Comparison of ENCODE assay signal across 9 cellular contexts in the genomic region with DNA sequence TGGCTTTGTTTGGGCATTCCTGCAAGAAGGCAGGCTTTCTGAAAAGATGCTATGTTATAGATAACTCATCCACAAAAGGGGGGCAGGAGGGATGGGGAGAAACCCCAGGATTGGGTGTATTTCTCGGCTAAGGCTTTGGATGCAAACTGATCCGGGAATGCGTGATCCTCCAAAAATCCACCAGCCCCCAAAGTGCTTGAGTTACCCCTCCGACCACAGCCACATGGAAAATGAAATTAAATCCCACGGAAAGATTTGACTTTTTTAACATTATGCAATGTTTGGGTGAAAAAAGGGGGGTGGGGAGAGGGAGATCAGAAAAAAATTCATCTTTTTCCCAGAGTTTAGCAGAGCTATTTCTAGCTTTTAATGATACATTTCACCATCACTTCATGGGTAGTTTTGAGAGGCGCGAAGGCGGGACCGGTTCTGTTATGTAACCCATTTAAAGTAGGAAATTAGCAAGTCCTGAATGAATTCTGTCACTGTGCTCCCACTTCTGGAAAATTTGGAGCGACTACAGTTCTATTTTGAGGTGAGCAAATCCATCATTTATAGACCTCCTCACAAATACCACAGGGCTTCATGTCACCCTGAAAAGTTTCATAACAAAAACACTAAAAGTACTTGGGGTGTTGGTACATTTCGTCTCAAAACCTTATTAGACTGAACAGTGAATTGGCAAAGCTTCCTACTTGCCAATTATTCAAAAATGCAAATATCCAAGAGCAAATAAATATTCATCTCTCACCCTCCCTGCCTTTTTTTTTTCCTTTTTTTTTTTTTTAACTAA. TPM values are rescaled to one million over a fixed set of nuclear protein-coding genes. Genes with fewer than 3 reads are reported as not detected.
DNase-seq lines count a peak whose midpoint lies in the region; ATAC-seq and TF ChIP-seq lines count a peak whose summit lies in the region.
"Had no signal": no experiment of that assay in that cellular context is flagged by ENCODE, and none has a peak within 500 bp of the region (broad histone marks: within the 10 kb centered on the region; RNA-seq: fewer than 3 reads in every experiment).

No MANE protein-coding gene starts in this region.

- no peak for ATAC-seq in stimulated activated naive CD8-positive, alpha-beta T cell treated with anti-CD3 and anti-CD28 coated beads, Interleukin-15, amount 100 ng/mL, for 72 hours

- H3K27ac ChIP-seq in VCaP, result peak overlapping the region; percentile 57
- H3K27ac ChIP-seq: neutrophil had no signal

- intact Hi-C loops in activated CD4-positive, alpha-beta T cell treated with anti-CD3 and anti-CD28 coated beads, Interleukin-2, amount 10 ng/mL, durations not matched to agents 24 days and 14 days (cut with micrococcal nuclease), result loop anchor here (2.0 kb wide), 2 partner anchors 54 to 114 kb away; no protein-coding TSS in a partner anchor

- no peaks in the 10 kb centered on the region for H3K36me3 Mint-ChIP-seq in activated CD4-positive, alpha-beta T cell treated with anti-CD3 and anti-CD28 coated beads, Interleukin-2, amount 10 ng/mL, durations not matched to agents 24 days and 14 days (ENCODE audit: low read depth)

- TF ChIP-seq CTCF in VCaP (conservative IDR thresholded peaks at IDR 0.05) (no peak), fibroblast of villous mesenchyme (IDR thresholded peaks at IDR 0.05; ENCODE audit: insufficient read depth, low read depth, low read length) (no peak)

- H3K9me3 Mint-ChIP-seq in activated CD4-positive, alpha-beta T cell treated with anti-CD3 and anti-CD28 coated beads, Interleukin-2, amount 10 ng/mL, durations not matched to agents 24 days and 14 days, result no peaks in the 10 kb centered on the region
- no peaks in the 10 kb centered on the region for H3K9me3 Mint-ChIP-seq in stimulated activated naive CD8-positive, alpha-beta T cell treated with anti-CD3 and anti-CD28 coated beads, Interleukin-15, amount 100 ng/mL, for 72 hours

- H3K27ac Mint-ChIP-seq in activated CD4-positive, alpha-beta T cell treated with anti-CD3 and anti-CD28 coated beads, Interleukin-2, amount 10 ng/mL, durations not matched to agents 24 days and 14 days, result peak overlapping the region; percentile 63
- H3K27ac Mint-ChIP-seq in stimulated activated naive CD8-positive, alpha-beta T cell treated with anti-CD3 and anti-CD28 coated beads, Interleukin-15, amount 100 ng/mL, for 72 hours, result peak overlapping the region; percentile 42 to 89

- peaks cover 38% of the 10 kb centered on the region for H3K4me1 Mint-ChIP-seq in activated CD4-positive, alpha-beta T cell treated with anti-CD3 and anti-CD28 coated beads, Interleukin-2, amount 10 ng/mL, durations not matched to agents 24 days and 14 days
- peaks cover 61% of the 10 kb centered on the region for H3K4me1 Mint-ChIP-seq in stimulated activated naive CD8-positive, alpha-beta T cell treated with anti-CD3 and anti-CD28 coated beads, Interleukin-15, amount 100 ng/mL, for 72 hours

- H3K27me3 Mint-ChIP-seq in activated CD4-positive, alpha-beta T cell treated with anti-CD3 and anti-CD28 coated beads, Interleukin-2, amount 10 ng/mL, durations not matched to agents 24 days and 14 days, result peaks cover 2% of the 10 kb centered on the region
- peaks cover 10% of the 10 kb centered on the region for H3K27me3 Mint-ChIP-seq in stimulated activated naive CD8-positive, alpha-beta T cell treated with anti-CD3 and anti-CD28 coated beads, Interleukin-15, amount 100 ng/mL, for 72 hours

- DNase-seq in activated CD4-positive, alpha-beta T cell treated with anti-CD3 and anti-CD28 coated beads, Interleukin-2, amount 10 ng/mL, durations not matched to agents 24 days and 14 days, result no peak
- DNase-seq in activated CD4-positive, alpha-beta T cell treated with anti-CD3 and anti-CD28 coated beads for 48 hours, result no peak
- DNase-seq in fibroblast of villous mesenchyme (ENCODE audit: low read depth) (peak; percentile 4), LoVo (ENCODE audit: low spot score) (no peak), retina (no peak)
- DNase-seq in stimulated activated naive CD8-positive, alpha-beta T cell treated with anti-CD3 and anti-CD28 coated beads, Interleukin-15, amount 100 ng/mL, for 72 hours, result no peak
- no peak for DNase-seq in activated effector memory CD4-positive, alpha-beta T cell treated with anti-CD3 and anti-CD28 coated beads, Interleukin-2, amount 50 U/mL, for 16 hours

- peak overlapping the region; percentile 58 for H3K4me3 Mint-ChIP-seq in activated CD4-positive, alpha-beta T cell treated with anti-CD3 and anti-CD28 coated beads, Interleukin-2, amount 10 ng/mL, durations not matched to agents 24 days and 14 days
- H3K4me3 Mint-ChIP-seq in stimulated activated naive CD8-positive, alpha-beta T cell treated with anti-CD3 and anti-CD28 coated beads, Interleukin-15, amount 100 ng/mL, for 72 hours, result peak overlapping the region; percentile 51 to 62

- H3K4me3 ChIP-seq in fibroblast of villous mesenchyme (ENCODE audit: low read depth, low read length), result no peak overlapping the region

RNA-seq across cellular contexts. Expression of a gene that starts 51.9 kb away (rescaled TPM):
- 65.0 and 66.4 TPM in 2 replicates for total RNA-seq in activated CD4-positive, alpha-beta T cell treated with anti-CD3 and anti-CD28 coated beads, Interleukin-2, amount 10 ng/mL, durations not matched to agents 24 days and 14 days
- under 0.01 and 0.64 TPM in 2 replicates for total RNA-seq in fibroblast of villous mesenchyme

Comparison
In these comparisons a context has a peak if more than half of its experiments do, and no peak if none do; other contexts are left out.
1. RNA of a gene that starts 51.9 kb away (total RNA-seq): 65.0 to 66.4 TPM in activated CD4-positive, alpha-beta T cell treated with anti-CD3 and anti-CD28 coated beads, Interleukin-2, amount 10 ng/mL, durations not matched to agents 24 days and 14 days; under 0.01 to 0.64 TPM in fibroblast of villous mesenchyme; every median in the first group is over 10 times any median in the second.